In the genomic region with DNA sequence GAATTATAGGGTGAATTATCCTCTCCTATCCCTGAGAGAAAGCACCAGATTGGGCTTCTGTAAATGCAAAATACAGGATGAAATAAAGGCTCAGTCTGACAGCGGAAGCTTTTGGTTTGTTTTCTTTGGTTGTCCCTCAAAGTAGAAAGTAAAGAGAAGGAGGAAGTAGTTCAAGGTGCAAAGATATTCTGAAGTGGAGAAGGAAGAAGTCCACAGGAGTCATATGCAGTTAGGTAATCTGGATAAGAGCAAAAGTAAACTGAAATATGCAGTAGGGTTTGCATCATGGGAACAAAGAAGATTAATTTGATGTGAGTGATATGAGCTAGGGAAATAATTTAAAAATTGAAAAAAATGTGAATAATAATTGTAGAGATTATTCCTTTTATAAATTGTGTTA, we compare ENCODE assay signal across 4 cellular contexts.
"Had no signal": no experiment of that assay in that cellular context is flagged by ENCODE, and none has a peak within 500 bp of the region (broad histone marks: within the 10 kb centered on the region; RNA-seq: fewer than 3 reads in every experiment).

No MANE protein-coding gene starts in this region.

- H3K4me3 ChIP-seq: GM23338 had no signal

- ATAC-seq: GM23338 had no signal

- DNase-seq: H9, HCEC 1CT, IMR-90 had no signal
